Comparison of ENCODE assay signal across 8 cellular contexts in the genomic region with DNA sequence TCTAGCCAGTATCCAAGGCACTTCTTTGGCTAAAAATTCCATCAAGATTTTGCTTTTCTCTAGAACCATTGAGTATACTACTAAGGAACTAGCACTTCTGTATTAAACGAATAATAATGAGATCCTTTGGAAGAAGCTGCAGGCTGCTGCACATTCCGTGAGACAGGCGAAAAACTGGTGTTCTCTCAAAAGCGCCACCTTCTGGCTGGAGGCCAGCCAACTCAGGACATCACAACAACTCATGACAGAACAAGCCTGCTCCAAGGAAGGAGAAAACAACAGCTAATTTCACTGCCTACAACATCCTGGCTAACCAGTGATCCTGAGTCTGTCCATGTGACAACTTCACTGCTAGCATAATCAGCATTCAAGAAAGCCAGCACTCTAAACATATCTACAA.
A peak's percentile ranks its signal among the peaks of the same experiment; 100 is the strongest.
DNase-seq lines count a peak whose midpoint lies in the region; ATAC-seq and TF ChIP-seq lines count a peak whose summit lies in the region.

No MANE protein-coding gene starts in this region.

- ATAC-seq in HG03354 (IDR thresholded peaks at IDR 0.05; ENCODE audit: poor library complexity, severe bottlenecking, unreplicated experiment): peak; percentile 77
- no peak for ATAC-seq in heart right ventricle
- no peak for ATAC-seq in HG02610 (IDR thresholded peaks at IDR 0.05; ENCODE audit: unreplicated experiment)

- intact Hi-C loops in heart right ventricle (cut with DNase I) (no loop called here), transverse colon (cut with DNase I; ENCODE audit: low total_unique reads) (no loop called here)

- TF ChIP-seq EP300 in transverse colon (IDR thresholded peaks at IDR 0.05; ENCODE audit: low read depth): no peak

- peak; percentile 33 for DNase-seq in activated T-cell treated with anti-CD3 and anti-CD28 coated beads, Interleukin-2, amount 50 U/mL, for 24 hours
- DNase-seq in activated T-cell treated with anti-CD3 and anti-CD28 coated beads for 4 hours (no peak), heart right ventricle (peak; percentile 11 to 45), transverse colon (peak; percentile 29)
- DNase-seq in T-helper 2 cell treated with Interferon-gamma antibody and Interleukin-4, amounts not matched to agents 5 μg/mL and 100 μg/mL, for 36 hours (ENCODE audit: low spot score): no peak

- no peaks in the 10 kb centered on the region for H3K4me1 Mint-ChIP-seq in activated T-cell treated with anti-CD3 and anti-CD28 coated beads, Interleukin-2, amount 50 U/mL, for 24 hours (ENCODE audit: low read depth)
- H3K4me1 Mint-ChIP-seq in T-helper 2 cell treated with Interferon-gamma antibody and Interleukin-4, amounts not matched to agents 5 μg/mL and 100 μg/mL, for 36 hours (ENCODE audit: low read depth): no peaks in the 10 kb centered on the region

- WGBS in heart right ventricle, 2 donors: 46 to 50% methylated on average over 4 of the region's 4 CpGs
- 52 to 73% methylated on average over 4 of the region's 4 CpGs for WGBS in transverse colon (ENCODE audit: low coverage in 1 of 2), 2 donors

- H3K27ac ChIP-seq in VCaP: no peak overlapping the region
- no peak overlapping the region for H3K27ac ChIP-seq in heart right ventricle
- H3K27ac ChIP-seq in transverse colon: no peak overlapping the region

- H3K4me3 ChIP-seq in heart right ventricle: no peak overlapping the region
- no peak overlapping the region for H3K4me3 ChIP-seq in transverse colon

- in situ Hi-C loops in transverse colon (cut with MboI; ENCODE audit: low pct_ligation_motif_present in 1 of 4, low pct_unique_long_range_greater_than_20kb in 1 of 4, low sequenced_read_pairs in 3 of 4): loop anchor here in 1 of 4 donors (25.0 kb wide), 1 partner anchor 773 kb away; no protein-coding TSS in a partner anchor

- H3K27me3 Mint-ChIP-seq in activated T-cell treated with anti-CD3 and anti-CD28 coated beads, Interleukin-2, amount 50 U/mL, for 24 hours: peaks cover 37% of the 10 kb centered on the region
- H3K27me3 Mint-ChIP-seq in T-helper 2 cell treated with Interferon-gamma antibody and Interleukin-4, amounts not matched to agents 5 μg/mL and 100 μg/mL, for 36 hours (ENCODE audit: low read depth): peaks cover 21% of the 10 kb centered on the region

- H3K36me3 Mint-ChIP-seq in activated T-cell treated with anti-CD3 and anti-CD28 coated beads, Interleukin-2, amount 50 U/mL, for 24 hours (ENCODE audit: low read depth): no peaks in the 10 kb centered on the region
- no peaks in the 10 kb centered on the region for H3K36me3 Mint-ChIP-seq in T-helper 2 cell treated with Interferon-gamma antibody and Interleukin-4, amounts not matched to agents 5 μg/mL and 100 μg/mL, for 36 hours (ENCODE audit: low read depth)

- TF ChIP-seq POLR2A in transverse colon (IDR thresholded peaks at IDR 0.05): no peak

- no peak overlapping the region for H3K27ac Mint-ChIP-seq in activated T-cell treated with anti-CD3 and anti-CD28 coated beads, Interleukin-2, amount 50 U/mL, for 24 hours
- no peak overlapping the region for H3K27ac Mint-ChIP-seq in T-helper 2 cell treated with Interferon-gamma antibody and Interleukin-4, amounts not matched to agents 5 μg/mL and 100 μg/mL, for 36 hours

- H3K27me3 ChIP-seq in heart right ventricle (peaks cover 0 to 14% (median 7%) of the 10 kb centered on the region in 7 donors), transverse colon (no peaks in the 10 kb centered on the region)

- TF ChIP-seq CTCF in VCaP (conservative IDR thresholded peaks at IDR 0.05): peak; percentile 32
- TF ChIP-seq CTCF in heart right ventricle (IDR thresholded peaks at IDR 0.05): peak in 2 of 9 donors; percentile 33 to 55
- TF ChIP-seq CTCF in transverse colon (IDR thresholded peaks at IDR 0.05): peak in 2 of 5 experiments; percentile 18

- no peak overlapping the region for H3K4me3 Mint-ChIP-seq in activated T-cell treated with anti-CD3 and anti-CD28 coated beads, Interleukin-2, amount 50 U/mL, for 24 hours
- H3K4me3 Mint-ChIP-seq in T-helper 2 cell treated with Interferon-gamma antibody and Interleukin-4, amounts not matched to agents 5 μg/mL and 100 μg/mL, for 36 hours: no peak overlapping the region

- no peaks in the 10 kb centered on the region for H3K4me1 ChIP-seq in heart right ventricle
- H3K4me1 ChIP-seq in transverse colon: no peaks in the 10 kb centered on the region

- H3K9me3 ChIP-seq in heart right ventricle: peaks cover 0 to 14% (median 0%) of the 10 kb centered on the region in 11 donors
- no peaks in the 10 kb centered on the region for H3K9me3 ChIP-seq in transverse colon

- no peaks in the 10 kb centered on the region for H3K9me3 Mint-ChIP-seq in activated T-cell treated with anti-CD3 and anti-CD28 coated beads, Interleukin-2, amount 50 U/mL, for 24 hours
- H3K9me3 Mint-ChIP-seq in T-helper 2 cell treated with Interferon-gamma antibody and Interleukin-4, amounts not matched to agents 5 μg/mL and 100 μg/mL, for 36 hours: no peaks in the 10 kb centered on the region

- no peaks in the 10 kb centered on the region for H3K36me3 ChIP-seq in heart right ventricle
- H3K36me3 ChIP-seq in transverse colon: no peaks in the 10 kb centered on the region

Comparison
In these comparisons a context has a peak if more than half of its experiments do, and no peak if none do; other contexts are left out.
1. DNase-seq: peak in activated T-cell treated with anti-CD3 and anti-CD28 coated beads, Interleukin-2, amount 50 U/mL, for 24 hours (single experiment), heart right ventricle (2 of 2) and transverse colon (single experiment); none in activated T-cell treated with anti-CD3 and anti-CD28 coated beads for 4 hours (single experiment) and T-helper 2 cell treated with Interferon-gamma antibody and Interleukin-4, amounts not matched to agents 5 μg/mL and 100 μg/mL, for 36 hours (single experiment).